ENCODE assay signal across 8 cellular contexts in the genomic region with DNA sequence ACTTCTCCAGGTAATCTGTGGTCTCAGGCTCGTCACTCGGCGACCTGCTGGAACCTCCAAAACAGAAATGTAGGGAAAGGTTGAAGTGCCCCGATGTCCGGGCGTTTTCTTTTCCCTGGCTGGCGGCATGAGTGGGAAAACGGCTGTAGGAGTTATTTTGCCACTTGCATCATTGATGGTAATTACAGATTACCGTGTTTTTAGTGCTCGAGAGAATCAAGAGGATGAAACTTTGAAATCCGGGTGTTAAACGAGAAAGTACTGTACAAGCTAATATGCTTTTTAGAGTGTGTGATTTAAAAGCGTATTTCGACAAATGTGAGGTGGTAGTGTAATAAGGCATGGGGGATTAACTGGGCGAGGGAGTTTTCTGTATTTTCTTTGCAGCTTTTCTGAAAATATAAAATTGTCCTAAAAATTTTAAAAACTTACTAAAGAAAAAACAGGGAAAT. TPM values are rescaled to one million over a fixed set of nuclear protein-coding genes. Genes with fewer than 3 reads are reported as not detected.
A peak's percentile ranks its signal among the peaks of the same experiment; 100 is the strongest.
DNase-seq lines count a peak whose midpoint lies in the region; ATAC-seq, FAIRE-seq and TF ChIP-seq lines count a peak whose summit lies in the region.

No MANE protein-coding gene starts in this region.

- BruUV-seq in Panc1 (replicated peaks; lab: Mats Ljungman, UMichigan) = no TSS peak

- H2AK5ac ChIP-seq in trophoblast cell (ENCODE audit: low read length) = no peak overlapping the region

- no peak for FAIRE-seq in urothelium cell line (lab: Jason Lieb, UNC)

- POLR2A ChIA-PET in Panc1 (lab: Charles Lee) = no interaction called here

- peak overlapping the region; percentile 35 for H2BK5ac ChIP-seq in trophoblast cell (ENCODE audit: low read depth, low read length, poor library complexity)

- H3K4me1 ChIP-seq in ES-I3 (ENCODE audit: insufficient read depth, low read length) = no peaks in the 10 kb centered on the region
- H3K4me1 ChIP-seq in Panc1 (ENCODE audit: control insufficient read depth, insufficient read depth, low read length) = peaks cover 17% of the 10 kb centered on the region
- peaks cover 0 to 3% of the 10 kb centered on the region in 2 donors for H3K4me1 ChIP-seq in esophagus (ENCODE audit: control insufficient read depth in 2 of 2, insufficient read depth in 2 of 2, low read length in 1 of 2)
- H3K4me1 ChIP-seq in trophoblast cell (ENCODE audit: control insufficient read depth in 1 of 2, insufficient read depth in 2 of 2, low read length in 2 of 2) = peaks cover 0 to 4% of the 10 kb centered on the region in 2 experiments

- H3K4me3 ChIP-seq in Panc1 (ENCODE audit: low read depth in 2 of 2, low read length in 2 of 2) (peak overlapping the region; percentile 72 to 75), esophagus (ENCODE audit: low read depth in 1 of 2, low read length in 2 of 2) (peak overlapping the region; percentile 75), trophoblast cell (ENCODE audit: low read depth, low read length) (peak overlapping the region; percentile 89)

- H3K79me1 ChIP-seq in trophoblast cell (ENCODE audit: low read length) = peaks cover 19% of the 10 kb centered on the region

- no peak overlapping the region for H3K23ac ChIP-seq in trophoblast cell (ENCODE audit: low read length)

- no peak for ATAC-seq in Panc1
- ATAC-seq in left lobe of liver = no peak
- no peak for ATAC-seq in GM21529 (IDR thresholded peaks at IDR 0.05; ENCODE audit: unreplicated experiment)

- peaks cover 14% of the 10 kb centered on the region for H3K79me2 ChIP-seq in trophoblast cell (ENCODE audit: control insufficient read depth, insufficient read depth, low read length, poor library complexity)

- H2AFZ ChIP-seq in trophoblast cell (ENCODE audit: insufficient read depth, low read length, poor library complexity) = peak overlapping the region; percentile 32

- H3K4me2 ChIP-seq in trophoblast cell (ENCODE audit: low read length) = peak overlapping the region; percentile 87

- H3K36me3 ChIP-seq in ES-I3 (ENCODE audit: insufficient read depth, low read length) (no peaks in the 10 kb centered on the region), Panc1 (ENCODE audit: control insufficient read depth, insufficient read depth, low read length) (no peaks in the 10 kb centered on the region), esophagus (ENCODE audit: control insufficient read depth in 2 of 2, insufficient read depth in 2 of 2, low read length in 1 of 2) (peaks cover 0 to 2% of the 10 kb centered on the region in 2 donors), trophoblast cell (ENCODE audit: control insufficient read depth in 1 of 2, insufficient read depth in 2 of 2, low read length in 2 of 2) (peaks cover 1 to 7% of the 10 kb centered on the region in 2 experiments)

- H3K4ac ChIP-seq in trophoblast cell (ENCODE audit: low read depth, low read length) = peak overlapping the region; percentile 10

- no peaks in the 10 kb centered on the region for H3K27me3 ChIP-seq in Panc1 (ENCODE audit: control insufficient read depth, insufficient read depth, low read length)
- no peaks in the 10 kb centered on the region for H3K27me3 ChIP-seq in esophagus (ENCODE audit: control insufficient read depth in 1 of 2, insufficient read depth in 2 of 2, low read length in 2 of 2)
- H3K27me3 ChIP-seq in trophoblast cell (ENCODE audit: insufficient read depth, low read length) = no peaks in the 10 kb centered on the region

- H3K27ac ChIP-seq in Panc1 (ENCODE audit: low read length) = peak overlapping the region; percentile 64
- peak overlapping the region; percentile 85 to 94 for H3K27ac ChIP-seq in esophagus (ENCODE audit: low read depth in 2 of 2, low read length in 1 of 2)
- H3K27ac ChIP-seq in trophoblast cell (ENCODE audit: low read depth, low read length) = peak overlapping the region; percentile 93

- peak overlapping the region; percentile 87 for H4K8ac ChIP-seq in trophoblast cell (ENCODE audit: low read depth, low read length)

- no peak overlapping the region for H2BK12ac ChIP-seq in trophoblast cell (ENCODE audit: low read length)

- H3K9me3 ChIP-seq in ES-I3 (ENCODE audit: control insufficient read depth, insufficient read depth, low read length) (no peaks in the 10 kb centered on the region), Panc1 (ENCODE audit: control insufficient read depth, insufficient read depth, low read depth, low read length) (no peaks in the 10 kb centered on the region), esophagus (ENCODE audit: control insufficient read depth in 2 of 2, insufficient read depth in 1 of 2, low read depth in 1 of 2, low read length in 1 of 2) (no peaks in the 10 kb centered on the region), trophoblast cell (ENCODE audit: insufficient read depth, low read depth, low read length) (no peaks in the 10 kb centered on the region)

- intact Hi-C loops in Panc1 (cut with micrococcal nuclease; ENCODE audit: unreplicated experiment) = no loop called here

- H3K14ac ChIP-seq in trophoblast cell (ENCODE audit: low read length) = peak overlapping the region; percentile 86

- DNase-seq in Panc1 (ENCODE audit: low read depth, low spot score) (no peak), trophoblast cell (peak; percentile 73 to 86), DMS53 (lab: John Stamatoyannopoulos, UW) (no peak), left lobe of liver (ENCODE audit: low spot score) (no peak), urothelium cell line (ENCODE audit: low spot score) (no peak)

- WGBS in esophagus, 2 donors = 22 to 23% methylated on average over 15 of the region's 15 CpGs
- 100% methylated on average over 2 of the region's 15 CpGs for WGBS in trophoblast cell (ENCODE audit: extremely low coverage, insufficient coverage, insufficient read length)

- TF ChIP-seq CTCF in Panc1 (IDR thresholded peaks at IDR 0.05) = no peak

- CTCF ChIA-PET in Panc1 (lab: Charles Lee) = no interaction called here

- peak overlapping the region; percentile 67 for H4K91ac ChIP-seq in trophoblast cell (ENCODE audit: low read depth, low read length)

- peak overlapping the region; percentile 61; the same call in 1 of the 2 replicates for H3K9ac ChIP-seq in ES-I3 (ENCODE audit: low read depth, low read length)
- H3K9ac ChIP-seq in trophoblast cell (ENCODE audit: low read length) = peak overlapping the region; percentile 74

- H4K12ac ChIP-seq in trophoblast cell (ENCODE audit: low read depth, low read length) = peak overlapping the region; percentile 64

- in situ Hi-C loops in Panc1 (cut with HindIII; ENCODE audit: low pct_unique_long_range_greater_than_20kb, low sequenced_read_pairs) = no loop called here

- peak overlapping the region; percentile 74 for H3K18ac ChIP-seq in trophoblast cell (ENCODE audit: low read length)

- H2BK120ac ChIP-seq in trophoblast cell (ENCODE audit: insufficient read depth, low read length, poor library complexity) = no peak overlapping the region

RNA-seq across cellular contexts. Expression of a gene that starts 0.8 kb away (rescaled TPM):
- total RNA-seq in Panc1 (2021; ENCODE audit: unreplicated experiment) (4.7 TPM), left lobe of liver (4.7 TPM)
- 4.9 TPM for polyA plus RNA-seq in Panc1 (2012; ENCODE audit: insufficient read length)
- polyA plus RNA-seq in esophagus = 10 to 100 TPM; 61.8 to 94.7 TPM
- polyA plus RNA-seq in trophoblast cell (2013) = 83.2 and 86.1 TPM in 2 replicates

Comparison
In these comparisons a context has a peak if more than half of its experiments do, and no peak if none do; other contexts are left out.
1. DNase-seq: peak in trophoblast cell (2 of 2); none in Panc1 (single experiment), DMS53 (single experiment), left lobe of liver (single experiment) and urothelium cell line (single experiment).
2. Peak in every context shown above with its lines, with median percentiles within 50 percentile points of each other: H3K27ac ChIP-seq and H3K4me3 ChIP-seq.